26 cellular contexts compared by ENCODE assay signal in the genomic region with DNA sequence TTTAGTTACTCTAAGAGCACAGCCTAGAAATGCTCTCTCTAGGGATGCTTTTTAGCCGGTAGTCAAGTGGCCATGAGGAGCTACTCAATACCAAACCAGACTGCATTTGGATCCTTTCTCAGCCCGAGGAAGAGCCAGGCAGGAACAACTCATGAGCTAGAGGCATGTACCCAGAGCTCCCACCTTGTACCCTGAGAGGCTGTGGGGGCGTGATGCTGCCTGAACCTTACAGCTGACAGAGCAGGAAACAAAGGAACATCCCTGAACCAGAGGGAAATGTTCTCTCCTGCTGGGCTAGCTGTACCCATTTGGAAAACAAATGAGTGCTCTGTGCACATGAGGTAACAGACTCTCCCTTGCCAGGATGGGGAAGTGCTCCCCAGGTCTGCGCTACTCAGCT.
"Had no signal": no experiment of that assay in that cellular context is flagged by ENCODE, and none has a peak within 500 bp of the region (broad histone marks: within the 10 kb centered on the region; RNA-seq: fewer than 3 reads in every experiment).

No MANE protein-coding gene starts in this region.

- H3K9me3 ChIP-seq: adrenal gland, ascending aorta, body of pancreas had no signal

- H3K4me3 ChIP-seq: adrenal gland, ascending aorta, body of pancreas, SK-N-MC had no signal

- H3K9ac ChIP-seq: KMS-11 had no signal

- H3K27me3 ChIP-seq: adrenal gland, ascending aorta, body of pancreas had no signal

- H3K4me1 ChIP-seq: adrenal gland, body of pancreas had no signal

- H3K27ac ChIP-seq: adrenal gland, ascending aorta, body of pancreas, KMS-11, SK-N-MC had no signal

- DNase-seq: activated CD4-positive, alpha-beta T cell treated with anti-CD3 and anti-CD28 coated beads for 4 hours; activated CD8-positive, alpha-beta memory T cell treated with anti-CD3 and anti-CD28 coated beads, Interleukin-2, amount 50 U/mL, for 4 hours; activated CD8-positive, alpha-beta T cell treated with anti-CD3 and anti-CD28 coated beads for 36 hours; activated naive CD4-positive, alpha-beta T cell treated with anti-CD3 and anti-CD28 coated beads, Interleukin-2, amount 50 U/mL, for 16 hours; activated naive CD8-positive, alpha-beta T cell treated with anti-CD3 and anti-CD28 coated beads, Interleukin-2, amount 10 ng/mL, durations not matched to agents 7 days and 5 days; adrenal gland; body of pancreas; MM.1S; NCI-H1105; NCI-H1436; NCI-H187; NCI-H2081; NCI-H2171; NCI-H226; NCI-H526; NCI-H774; NK-92 treated with Interleukin-12 subunit alpha and Interleukin-12 subunit beta, amount 100 ng/mL, for 24 hours; OCI-M1; RPMI8226; T-helper 1 cell had no signal

- ATAC-seq: activated CD4-positive, CD25-positive, alpha-beta regulatory T cell treated with anti-CD3 and anti-CD28 coated beads, Interleukin-2, amount 50 U/mL, for 24 hours; activated CD8-positive, alpha-beta T cell treated with anti-CD3 and anti-CD28 coated beads for 36 hours; body of pancreas; Panc1; Right ventricle myocardium inferior had no signal

- H3K36me3 ChIP-seq: adrenal gland, ascending aorta had no signal

- H3K4me2 ChIP-seq: KMS-11 had no signal
